Comparison of ENCODE assay signal across 19 cellular contexts in genomic region chr5:172344855-172345254, GRCh38.
A peak's percentile ranks its signal among the peaks of the same experiment; 100 is the strongest.
DNase-seq lines count a peak whose midpoint lies in the region; ATAC-seq, FAIRE-seq and TF ChIP-seq lines count a peak whose summit lies in the region.
"Had no signal": no experiment of that assay in that cellular context is flagged by ENCODE, and none has a peak within 500 bp of the region (broad histone marks: within the 10 kb centered on the region; RNA-seq: fewer than 3 reads in every experiment).

No MANE protein-coding gene starts in this region.

- CTCF ChIA-PET in K562 (lab: Yijun Ruan, JAX; ENCODE audit: low intra/inter-chr PET ratio) = no interaction called here

- TF ChIP-seq CTCF in HFFc6 (IDR thresholded peaks at IDR 0.05) = no peak
- no peak for TF ChIP-seq CTCF in K562 (IDR thresholded peaks at IDR 0.05 in 2 of 3, conservative IDR thresholded peaks at IDR 0.05 in 1 of 3; ENCODE audit: insufficient read depth in 2 of 3, low read depth in 1 of 3, low read length in 3 of 3)
- no peak for TF ChIP-seq CTCF in mesothelial cell of epicardium (IDR thresholded peaks at IDR 0.05; ENCODE audit: unreplicated experiment)
- TF ChIP-seq CTCF in tibial artery (IDR thresholded peaks at IDR 0.05) = no peak
- TF ChIP-seq CTCF in sigmoid colon (IDR thresholded peaks at IDR 0.05) = no peak

- H3K27ac ChIP-seq in K562 (ENCODE audit: extremely low read depth, low read depth, low read length) = no peak overlapping the region
- no peak overlapping the region for H3K27ac ChIP-seq in trophoblast cell (ENCODE audit: low read depth, low read length)
- H3K27ac ChIP-seq in tibial artery = no peak overlapping the region
- H3K27ac ChIP-seq in sigmoid colon = no peak overlapping the region
- H3K27ac ChIP-seq: A549, GM23248 had no signal

- H3K4me3 ChIP-seq in K562 (no peak overlapping the region), trophoblast cell (ENCODE audit: low read depth, low read length) (no peak overlapping the region), tibial artery (no peak overlapping the region), sigmoid colon (no peak overlapping the region)
- H3K4me3 ChIP-seq: A549, GM23248 had no signal

- DNase-seq in HFFc6 (no peak), K562 (ENCODE audit: extremely low read depth in 1 of 4, low spot score in 3 of 4) (no peak), mesothelial cell of epicardium (ENCODE audit: low spot score in 2 of 2, unreplicated experiment in 2 of 2) (no peak), trophoblast cell (no peak), tibial artery (no peak), DMS79 (lab: John Stamatoyannopoulos, UW) (no peak), sigmoid colon (no peak)
- DNase-seq: CD8-positive, alpha-beta T cell; COR-L47; DMS153; DND-41; GDM1; GM23248; KG1 had no signal

- no peaks in the 10 kb centered on the region for H3K9me3 Mint-ChIP-seq in HFFc6
- H3K9me3 Mint-ChIP-seq in mesothelial cell of epicardium = no peaks in the 10 kb centered on the region
- H3K9me3 Mint-ChIP-seq: CD14-positive monocyte; CD8-positive, alpha-beta T cell had no signal

- no peak overlapping the region for H4K91ac ChIP-seq in trophoblast cell (ENCODE audit: low read depth, low read length)

- H3K36me3 ChIP-seq in K562 (ENCODE audit: control insufficient read depth, insufficient read depth, low read length) (no peaks in the 10 kb centered on the region), trophoblast cell (ENCODE audit: control insufficient read depth in 1 of 2, insufficient read depth in 2 of 2, low read length in 2 of 2) (peaks cover 49 to 65% of the 10 kb centered on the region in 2 experiments), tibial artery (peaks cover 61 to 99% (median 95%) of the 10 kb centered on the region in 3 donors), sigmoid colon (peaks cover 9 to 97% (median 53%) of the 10 kb centered on the region in 4 donors)

- no peaks in the 10 kb centered on the region for H3K4me1 ChIP-seq in K562 (replicated peaks in 1 of 2; ENCODE audit: control insufficient read depth in 2 of 2, insufficient read depth in 2 of 2, low read length in 2 of 2)
- H3K4me1 ChIP-seq in trophoblast cell (ENCODE audit: control insufficient read depth in 1 of 2, insufficient read depth in 2 of 2, low read length in 2 of 2) = peaks cover 3 to 4% of the 10 kb centered on the region in 2 experiments
- H3K4me1 ChIP-seq in tibial artery = no peaks in the 10 kb centered on the region
- H3K4me1 ChIP-seq in sigmoid colon = no peaks in the 10 kb centered on the region
- H3K4me1 ChIP-seq: A549 had no signal

- in situ Hi-C loops in K562 (cut with MboI) = no loop called here

- H2BK12ac ChIP-seq in trophoblast cell (ENCODE audit: low read length) = peak overlapping the region; percentile 51

- H2AFZ ChIP-seq in K562 (ENCODE audit: low read depth, low read length) = no peak overlapping the region
- no peak overlapping the region for H2AFZ ChIP-seq in trophoblast cell (ENCODE audit: insufficient read depth, low read length, poor library complexity)
- H2AFZ ChIP-seq: GM23248 had no signal

- TF ChIP-seq RAD21 in K562 (CRISPR knock-in tag; conservative IDR thresholded peaks at IDR 0.05 in 1 of 2, IDR thresholded peaks at IDR 0.05 in 1 of 2) = no peak

- no peaks in the 10 kb centered on the region for H3K4me1 Mint-ChIP-seq in HFFc6 (ENCODE audit: low read depth)
- H3K4me1 Mint-ChIP-seq in mesothelial cell of epicardium = no peaks in the 10 kb centered on the region
- H3K4me1 Mint-ChIP-seq: CD14-positive monocyte had no signal

- peaks cover 3% of the 10 kb centered on the region for H3K79me1 ChIP-seq in trophoblast cell (ENCODE audit: low read length)

- H3K9me3 ChIP-seq in K562 (replicated peaks; ENCODE audit: control insufficient read depth, insufficient read depth, low read depth, low read length) = no peaks in the 10 kb centered on the region
- no peaks in the 10 kb centered on the region for H3K9me3 ChIP-seq in trophoblast cell (ENCODE audit: insufficient read depth, low read depth, low read length)
- no peaks in the 10 kb centered on the region for H3K9me3 ChIP-seq in tibial artery
- no peaks in the 10 kb centered on the region for H3K9me3 ChIP-seq in sigmoid colon
- H3K9me3 ChIP-seq: A549 had no signal

- H3K36me3 Mint-ChIP-seq in HFFc6 (ENCODE audit: low read depth) = peaks cover 10% of the 10 kb centered on the region; the same call in 1 of the 2 replicates
- peaks cover 52% of the 10 kb centered on the region for H3K36me3 Mint-ChIP-seq in mesothelial cell of epicardium
- H3K36me3 Mint-ChIP-seq: CD14-positive monocyte; CD8-positive, alpha-beta T cell had no signal

- intact Hi-C loops in K562 (cut with micrococcal nuclease) = no loop called here
- intact Hi-C loops in tibial artery (cut with DNase I; ENCODE audit: low total_unique reads) = no loop called here
- intact Hi-C loops in sigmoid colon (cut with DNase I) = no loop called here

- H3K27me3 Mint-ChIP-seq in HFFc6 (ENCODE audit: insufficient read depth) (no peaks in the 10 kb centered on the region; the same call in 1 of the 2 replicates), mesothelial cell of epicardium (ENCODE audit: low read depth) (no peaks in the 10 kb centered on the region)

- TF ChIP-seq EP300 in K562 (IDR thresholded peaks at IDR 0.05; ENCODE audit: low read length) (no peak), sigmoid colon (IDR thresholded peaks at IDR 0.05) (no peak)

- TF ChIP-seq POLR2A in K562 (conservative IDR thresholded peaks at IDR 0.05) = no peak
- TF ChIP-seq POLR2A in sigmoid colon (IDR thresholded peaks at IDR 0.05) = no peak

- no peak overlapping the region for H2BK120ac ChIP-seq in trophoblast cell (ENCODE audit: insufficient read depth, low read length, poor library complexity)

- no peak overlapping the region for H3K18ac ChIP-seq in trophoblast cell (ENCODE audit: low read length)

- POLR2A ChIA-PET in K562 (lab: Yijun Ruan, JAX) = interaction anchor here (1.8 kb wide), 1 partner anchor 10 kb away, joined by 4 read pairs; no protein-coding TSS in a partner anchor

- H3K14ac ChIP-seq in trophoblast cell (ENCODE audit: low read length) = no peak overlapping the region

- H3K79me2 ChIP-seq in K562 (ENCODE audit: control insufficient read depth, insufficient read depth, low read length) = no peaks in the 10 kb centered on the region
- peaks cover 2% of the 10 kb centered on the region for H3K79me2 ChIP-seq in trophoblast cell (ENCODE audit: control insufficient read depth, insufficient read depth, low read length, poor library complexity)

- H3K27me3 ChIP-seq in K562 (ENCODE audit: control insufficient read depth in 2 of 2, insufficient read depth in 2 of 2, low read length in 2 of 2) = peaks cover 24 to 63% of the 10 kb centered on the region in 2 experiments; a peak in 4 of 5 replicates
- H3K27me3 ChIP-seq in trophoblast cell (ENCODE audit: insufficient read depth, low read length) = no peaks in the 10 kb centered on the region
- no peaks in the 10 kb centered on the region for H3K27me3 ChIP-seq in tibial artery
- no peaks in the 10 kb centered on the region for H3K27me3 ChIP-seq in sigmoid colon

- H3K4me3 Mint-ChIP-seq in HFFc6 (no peak overlapping the region), mesothelial cell of epicardium (no peak overlapping the region)
- H3K4me3 Mint-ChIP-seq: CD14-positive monocyte; CD8-positive, alpha-beta T cell had no signal

- no peak overlapping the region for H4K8ac ChIP-seq in trophoblast cell (ENCODE audit: low read depth, low read length)

- ATAC-seq in K562 = no peak
- no peak for ATAC-seq in HG03457 (IDR thresholded peaks at IDR 0.05; ENCODE audit: unreplicated experiment)
- ATAC-seq: A549; CD8-positive, alpha-beta T cell had no signal

- H4K20me1 ChIP-seq in K562 (replicated peaks; ENCODE audit: control insufficient read depth, insufficient read depth, low read length) = no peaks in the 10 kb centered on the region

- WGBS in K562 (ENCODE audit: insufficient coverage, low coverage, missing lambda C conversion rate) = 0% methylated on average over 1 of the region's 1 CpG
- WGBS in trophoblast cell (ENCODE audit: extremely low coverage, insufficient coverage, insufficient read length) = no CpG with 5 or more reads among the region's 1 CpG
- 21 to 60% methylated on average over 1 of the region's 1 CpG for WGBS in sigmoid colon, 2 donors

- BruUV-seq in K562 (replicated peaks; lab: Mats Ljungman, UMichigan) = no TSS peak

- H3K4ac ChIP-seq in trophoblast cell (ENCODE audit: low read depth, low read length) = no peak overlapping the region

- H3K4me2 ChIP-seq in K562 (ENCODE audit: insufficient read depth, low read length) (no peak overlapping the region), trophoblast cell (ENCODE audit: low read length) (no peak overlapping the region)
- H3K4me2 ChIP-seq: A549 had no signal

- no peak overlapping the region for H2BK5ac ChIP-seq in trophoblast cell (ENCODE audit: low read depth, low read length, poor library complexity)

- peak overlapping the region; percentile 40; the same call in 1 of the 2 replicates for H3K27ac Mint-ChIP-seq in HFFc6
- peak overlapping the region; percentile 77 for H3K27ac Mint-ChIP-seq in mesothelial cell of epicardium
- H3K27ac Mint-ChIP-seq: CD8-positive, alpha-beta T cell had no signal

- no peak overlapping the region for H2AK5ac ChIP-seq in trophoblast cell (ENCODE audit: low read length)

- no peak overlapping the region for H3K9ac ChIP-seq in K562 (ENCODE audit: insufficient read depth in 1 of 2, low read depth in 2 of 2, low read length in 2 of 2)
- H3K9ac ChIP-seq in trophoblast cell (ENCODE audit: low read length) = no peak overlapping the region
- H3K9ac ChIP-seq: GM23248 had no signal

- H3K23ac ChIP-seq in trophoblast cell (ENCODE audit: low read length) = no peak overlapping the region

- no peak for FAIRE-seq in K562 (lab: Jason Lieb, UNC)
- FAIRE-seq: A549, D721Med, H54 had no signal

- no peak overlapping the region for H4K12ac ChIP-seq in trophoblast cell (ENCODE audit: low read depth, low read length)

- no peaks in the 10 kb centered on the region for H3K9me1 ChIP-seq in K562 (ENCODE audit: control insufficient read depth, insufficient read depth, low read length)

TF ChIP-seq in K562, 482 proteins besides CTCF, POLR2A, EP300 and RAD21 (continues in another document):
- TF ChIP-seq TCF7L2 (IDR thresholded peaks at IDR 0.05; ENCODE audit: low read depth, low read length) (no peak), ZNF764 (CRISPR knock-in tag; IDR thresholded peaks at IDR 0.05; ENCODE audit: low read depth) (no peak)
- TF ChIP-seq, protein P1, sequence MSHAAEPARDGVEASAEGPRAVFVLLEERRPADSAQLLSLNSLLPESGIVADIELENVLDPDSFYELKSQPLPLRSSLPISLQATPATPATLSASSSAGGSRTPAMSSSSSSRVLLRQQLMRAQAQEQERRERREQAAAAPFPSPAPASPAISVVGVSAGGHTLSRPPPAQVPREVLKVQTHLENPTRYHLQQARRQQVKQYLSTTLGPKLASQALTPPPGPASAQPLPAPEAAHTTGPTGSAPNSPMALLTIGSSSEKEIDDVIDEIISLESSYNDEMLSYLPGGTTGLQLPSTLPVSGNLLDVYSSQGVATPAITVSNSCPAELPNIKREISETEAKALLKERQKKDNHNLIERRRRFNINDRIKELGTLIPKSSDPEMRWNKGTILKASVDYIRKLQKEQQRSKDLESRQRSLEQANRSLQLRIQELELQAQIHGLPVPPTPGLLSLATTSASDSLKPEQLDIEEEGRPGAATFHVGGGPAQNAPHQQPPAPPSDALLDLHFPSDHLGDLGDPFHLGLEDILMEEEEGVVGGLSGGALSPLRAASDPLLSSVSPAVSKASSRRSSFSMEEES (CRISPR knock-in tag; IDR thresholded peaks at IDR 0.05) = no peak
